Comparison of ENCODE assay signal across 1 cellular context in genomic region chr20:44909872-44910689, GRCh38.
TF ChIP-seq lines count a peak whose summit lies in the region.

TSS of gene PABPC1L (plus strand) at chr20:44910060. CDS start at chr20:44910144, 84 bp downstream.

TF ChIP-seq in HEK293, 187 proteins besides CTCF, POLR2A, EP300 and RAD21 (continued from another document and continues in another):
- TF ChIP-seq ZSCAN4 (tag by site-specific recombination; IDR thresholded peaks at IDR 0.05) (no peak), ZNF248 (tag by site-specific recombination; IDR thresholded peaks at IDR 0.05) (no peak), ZNF366 (tag by site-specific recombination; conservative IDR thresholded peaks at IDR 0.05) (no peak), RBAK (tag by site-specific recombination; IDR thresholded peaks at IDR 0.05) (no peak), ZNF354C (tag by site-specific recombination; IDR thresholded peaks at IDR 0.05; ENCODE audit: borderline replicate concordance, low read depth) (no peak), ZNF664 (tag by site-specific recombination; IDR thresholded peaks at IDR 0.05) (no peak), KLF8 (tag by site-specific recombination; IDR thresholded peaks at IDR 0.05) (peak; percentile 86; the same call in 1 of the 2 replicates), GFI1B (tag by site-specific recombination; IDR thresholded peaks at IDR 0.05) (no peak), ZNF350 (tag by site-specific recombination; IDR thresholded peaks at IDR 0.05) (no peak), ZBTB44 (tag by site-specific recombination; IDR thresholded peaks at IDR 0.05) (no peak), ZNF514 (tag by site-specific recombination; IDR thresholded peaks at IDR 0.05) (no peak), ZBTB6 (tag by site-specific recombination; IDR thresholded peaks at IDR 0.05) (no peak), ZSCAN30 (tag by site-specific recombination; IDR thresholded peaks at IDR 0.05) (peak; percentile 69), ZBTB20 (tag by site-specific recombination; IDR thresholded peaks at IDR 0.05) (peak; percentile 83), ZEB2 (tag by site-specific recombination; IDR thresholded peaks at IDR 0.05) (peak; percentile 64), ZNF416 (tag by site-specific recombination; IDR thresholded peaks at IDR 0.05) (no peak), YY1 (tag by site-specific recombination; IDR thresholded peaks at IDR 0.05) (no peak), ZNF426 (tag by site-specific recombination; IDR thresholded peaks at IDR 0.05) (no peak), ZNF596 (tag by site-specific recombination; IDR thresholded peaks at IDR 0.05) (no peak), ZNF221 (tag by site-specific recombination; IDR thresholded peaks at IDR 0.05; ENCODE audit: borderline replicate concordance) (no peak), MYNN (tag by site-specific recombination; IDR thresholded peaks at IDR 0.05; ENCODE audit: borderline replicate concordance) (no peak), ZBTB11 (tag by site-specific recombination; conservative IDR thresholded peaks at IDR 0.05; ENCODE audit: low read depth) (peak; percentile 91), ZNF792 (tag by site-specific recombination; IDR thresholded peaks at IDR 0.05) (no peak), ZNF555 (tag by site-specific recombination; conservative IDR thresholded peaks at IDR 0.05) (no peak), BCL6B (tag by site-specific recombination; IDR thresholded peaks at IDR 0.05) (no peak), ZNF19 (tag by site-specific recombination; IDR thresholded peaks at IDR 0.05; ENCODE audit: low read depth) (no peak), MEIS1 (CRISPR knock-in tag; IDR thresholded peaks at IDR 0.05; ENCODE audit: borderline replicate concordance) (no peak), ZSCAN18 (tag by site-specific recombination; IDR thresholded peaks at IDR 0.05) (no peak), ZNF169 (tag by site-specific recombination; IDR thresholded peaks at IDR 0.05) (no peak), ZNF501 (tag by site-specific recombination; IDR thresholded peaks at IDR 0.05) (no peak), ZNF138 (tag by site-specific recombination; IDR thresholded peaks at IDR 0.05; ENCODE audit: borderline replicate concordance) (no peak), ZNF114 (tag by site-specific recombination; IDR thresholded peaks at IDR 0.05) (no peak), REPIN1 (tag by site-specific recombination; IDR thresholded peaks at IDR 0.05; ENCODE audit: low read depth) (no peak; the same call in 1 of the 2 replicates), GLIS1 (tag by site-specific recombination; IDR thresholded peaks at IDR 0.05) (peak; percentile 94), ZNF449 (tag by site-specific recombination; IDR thresholded peaks at IDR 0.05) (no peak), ZNF670 (tag by site-specific recombination; IDR thresholded peaks at IDR 0.05; ENCODE audit: low read depth) (no peak), ZNF335 (tag by site-specific recombination; conservative IDR thresholded peaks at IDR 0.05) (peak; percentile 90), ZNF184 (tag by site-specific recombination; IDR thresholded peaks at IDR 0.05) (no peak), ZNF239 (tag by site-specific recombination; IDR thresholded peaks at IDR 0.05) (no peak), FEZF1 (tag by site-specific recombination; IDR thresholded peaks at IDR 0.05) (no peak), ZNF837 (tag by site-specific recombination; IDR thresholded peaks at IDR 0.05) (no peak), ZNF404 (tag by site-specific recombination; IDR thresholded peaks at IDR 0.05) (no peak), KLF9 (tag by site-specific recombination; IDR thresholded peaks at IDR 0.05; ENCODE audit: low read depth) (peak; percentile 88), SCRT2 (tag by site-specific recombination; IDR thresholded peaks at IDR 0.05) (peak; percentile 99), ZNF148 (tag by site-specific recombination; IDR thresholded peaks at IDR 0.05; ENCODE audit: borderline replicate concordance) (no peak)
- TF ChIP-seq, protein P1, sequence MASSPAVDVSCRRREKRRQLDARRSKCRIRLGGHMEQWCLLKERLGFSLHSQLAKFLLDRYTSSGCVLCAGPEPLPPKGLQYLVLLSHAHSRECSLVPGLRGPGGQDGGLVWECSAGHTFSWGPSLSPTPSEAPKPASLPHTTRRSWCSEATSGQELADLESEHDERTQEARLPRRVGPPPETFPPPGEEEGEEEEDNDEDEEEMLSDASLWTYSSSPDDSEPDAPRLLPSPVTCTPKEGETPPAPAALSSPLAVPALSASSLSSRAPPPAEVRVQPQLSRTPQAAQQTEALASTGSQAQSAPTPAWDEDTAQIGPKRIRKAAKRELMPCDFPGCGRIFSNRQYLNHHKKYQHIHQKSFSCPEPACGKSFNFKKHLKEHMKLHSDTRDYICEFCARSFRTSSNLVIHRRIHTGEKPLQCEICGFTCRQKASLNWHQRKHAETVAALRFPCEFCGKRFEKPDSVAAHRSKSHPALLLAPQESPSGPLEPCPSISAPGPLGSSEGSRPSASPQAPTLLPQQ (tag by site-specific recombination; IDR thresholded peaks at IDR 0.05): peak; percentile 95
- TF ChIP-seq, protein P2, sequence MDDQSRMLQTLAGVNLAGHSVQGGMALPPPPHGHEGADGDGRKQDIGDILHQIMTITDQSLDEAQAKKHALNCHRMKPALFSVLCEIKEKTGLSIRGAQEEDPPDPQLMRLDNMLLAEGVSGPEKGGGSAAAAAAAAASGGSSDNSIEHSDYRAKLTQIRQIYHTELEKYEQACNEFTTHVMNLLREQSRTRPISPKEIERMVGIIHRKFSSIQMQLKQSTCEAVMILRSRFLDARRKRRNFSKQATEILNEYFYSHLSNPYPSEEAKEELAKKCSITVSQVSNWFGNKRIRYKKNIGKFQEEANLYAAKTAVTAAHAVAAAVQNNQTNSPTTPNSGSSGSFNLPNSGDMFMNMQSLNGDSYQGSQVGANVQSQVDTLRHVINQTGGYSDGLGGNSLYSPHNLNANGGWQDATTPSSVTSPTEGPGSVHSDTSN (CRISPR knock-in tag; IDR thresholded peaks at IDR 0.05): no peak
- TF ChIP-seq, protein P3, sequence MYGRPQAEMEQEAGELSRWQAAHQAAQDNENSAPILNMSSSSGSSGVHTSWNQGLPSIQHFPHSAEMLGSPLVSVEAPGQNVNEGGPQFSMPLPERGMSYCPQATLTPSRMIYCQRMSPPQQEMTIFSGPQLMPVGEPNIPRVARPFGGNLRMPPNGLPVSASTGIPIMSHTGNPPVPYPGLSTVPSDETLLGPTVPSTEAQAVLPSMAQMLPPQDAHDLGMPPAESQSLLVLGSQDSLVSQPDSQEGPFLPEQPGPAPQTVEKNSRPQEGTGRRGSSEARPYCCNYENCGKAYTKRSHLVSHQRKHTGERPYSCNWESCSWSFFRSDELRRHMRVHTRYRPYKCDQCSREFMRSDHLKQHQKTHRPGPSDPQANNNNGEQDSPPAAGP (tag by site-specific recombination; IDR thresholded peaks at IDR 0.05): peak; percentile 71; the same call in 1 of the 2 replicates
